ENCODE assay signal across 8 cellular contexts in genomic region chr1:202807926-202808757, GRCh38. TPM values are rescaled to one million over a fixed set of nuclear protein-coding genes. Genes with fewer than 3 reads are reported as not detected.
DNase-seq lines count a peak whose midpoint lies in the region; ATAC-seq and TF ChIP-seq lines count a peak whose summit lies in the region.

KDM5B (minus strand) TSS chr1:202808421; CDS start chr1:202808305, 116 bp downstream.

- H3K9ac ChIP-seq in H9 (ENCODE audit: extremely low read depth, insufficient read length, low read length) (peak within 1 kb of the TSS; percentile 96), PC-3 (ENCODE audit: low read length) (peak within 1 kb of the TSS; percentile 83)

- H3K56ac ChIP-seq in H9 (ENCODE audit: insufficient read length, low read depth, low read length): no peak within 1 kb of the TSS

- H4K20me1 ChIP-seq in H9 (ENCODE audit: control insufficient read depth, insufficient read depth, insufficient read length) (no peaks in the 10 kb centered on the region), PC-3 (ENCODE audit: low read length) (no peaks in the 10 kb centered on the region)

- ATAC-seq in PC-3 (peak; percentile 26), mucosa of descending colon (peak; percentile 67), HG02623 (IDR thresholded peaks at IDR 0.05; ENCODE audit: unreplicated experiment) (no peak)

- H3K4me1 ChIP-seq in H9 (ENCODE audit: insufficient read depth, low read length): peaks cover 23% of the 10 kb centered on the region
- H3K4me1 ChIP-seq in PC-3 (ENCODE audit: insufficient read depth, low read length): peaks cover 49% of the 10 kb centered on the region
- peaks cover 4 to 14% of the 10 kb centered on the region in 2 donors for H3K4me1 ChIP-seq in esophagus (ENCODE audit: control insufficient read depth in 2 of 2, insufficient read depth in 2 of 2, low read length in 1 of 2)
- H3K4me1 ChIP-seq in mucosa of descending colon (ENCODE audit: low read depth): peaks cover 29% of the 10 kb centered on the region

- H3K9me3 ChIP-seq in H9 (ENCODE audit: control insufficient read depth, low read depth, low read length) (no peaks in the 10 kb centered on the region), PC-3 (ENCODE audit: low read length) (no peaks in the 10 kb centered on the region), esophagus (ENCODE audit: control insufficient read depth in 2 of 2, insufficient read depth in 1 of 2, low read depth in 1 of 2, low read length in 1 of 2) (no peaks in the 10 kb centered on the region), mucosa of descending colon (no peaks in the 10 kb centered on the region)

- H3K79me2 ChIP-seq in H9 (ENCODE audit: insufficient read depth, low read length): peaks cover 40% of the 10 kb centered on the region
- peaks cover 50% of the 10 kb centered on the region for H3K79me2 ChIP-seq in PC-3 (ENCODE audit: low read length)

- BruUV-seq in PC-3 (replicated peaks; lab: Mats Ljungman, UMichigan): no TSS peak

- H3K4me3 Mint-ChIP-seq in H9: peak within 1 kb of the TSS; percentile 91 to 96
- H3K4me3 Mint-ChIP-seq in activated T-cell treated with anti-CD3 and anti-CD28 coated beads, Interleukin-2, amount 50 U/mL, for 24 hours: peak within 1 kb of the TSS; percentile 87

- no peak within 1 kb of the TSS for H4K5ac ChIP-seq in H9 (ENCODE audit: insufficient read length, low read depth, low read length)

- POLR2A ChIA-PET in PC-3 (lab: Charles Lee; ENCODE audit: unreplicated experiment): interaction anchor here (0.6 kb wide), 1 partner anchor 235 kb away, joined by 3 read pairs; no protein-coding TSS in a partner anchor

- peak within 1 kb of the TSS; percentile 85 for H3K14ac ChIP-seq in H9 (ENCODE audit: insufficient read depth, low read length)

- H3K36me3 Mint-ChIP-seq in H9 (ENCODE audit: insufficient read depth in 1 of 3, low read depth in 3 of 3): peaks cover 5 to 7% (median 6%) of the 10 kb centered on the region in 3 experiments; a peak in 4 of 7 replicates
- H3K36me3 Mint-ChIP-seq in activated T-cell treated with anti-CD3 and anti-CD28 coated beads, Interleukin-2, amount 50 U/mL, for 24 hours (ENCODE audit: low read depth): peaks cover 8% of the 10 kb centered on the region

- H3K36me3 ChIP-seq in PC-3 (ENCODE audit: low read depth, low read length) (no peaks in the 10 kb centered on the region), esophagus (ENCODE audit: control insufficient read depth in 2 of 2, insufficient read depth in 2 of 2, low read length in 1 of 2) (no peaks in the 10 kb centered on the region), mucosa of descending colon (ENCODE audit: low read depth) (no peaks in the 10 kb centered on the region)

- H3K18ac ChIP-seq in H9 (ENCODE audit: insufficient read length, low read depth, low read length): peak within 1 kb of the TSS; percentile 56

- peaks cover 0 to 2% of the 10 kb centered on the region in 2 experiments; a peak in 1 of 5 replicates for H3K9me3 Mint-ChIP-seq in H9
- no peaks in the 10 kb centered on the region for H3K9me3 Mint-ChIP-seq in activated T-cell treated with anti-CD3 and anti-CD28 coated beads, Interleukin-2, amount 50 U/mL, for 24 hours

- CTCF ChIA-PET in PC-3 (lab: Charles Lee): no interaction called here

- no peak within 1 kb of the TSS for H2BK15ac ChIP-seq in H9 (ENCODE audit: low read depth, low read length)

- peaks cover 9% of the 10 kb centered on the region for H3K27me3 Mint-ChIP-seq in H9 (ENCODE audit: low read depth)
- H3K27me3 Mint-ChIP-seq in activated T-cell treated with anti-CD3 and anti-CD28 coated beads, Interleukin-2, amount 50 U/mL, for 24 hours: peaks cover 9% of the 10 kb centered on the region

- no peaks in the 10 kb centered on the region for H3K9me2 ChIP-seq in PC-3 (replicated peaks; ENCODE audit: low read length)

- no peak within 1 kb of the TSS for H2AK5ac ChIP-seq in H9 (ENCODE audit: insufficient read length, low read length)

- H2BK5ac ChIP-seq in H9 (ENCODE audit: insufficient read length, low read length): no peak within 1 kb of the TSS

- no peak within 1 kb of the TSS for H2BK12ac ChIP-seq in H9 (ENCODE audit: insufficient read length, low read depth, low read length)

- H3K27me3 ChIP-seq in H9 (ENCODE audit: insufficient read depth, low read length): peaks cover 3% of the 10 kb centered on the region; the same call in 1 of the 2 replicates
- H3K27me3 ChIP-seq in PC-3 (ENCODE audit: low read length): no peaks in the 10 kb centered on the region
- no peaks in the 10 kb centered on the region for H3K27me3 ChIP-seq in esophagus (ENCODE audit: control insufficient read depth in 1 of 2, insufficient read depth in 2 of 2, low read length in 2 of 2)

- H3K23ac ChIP-seq in H9 (ENCODE audit: insufficient read length, low read depth, low read length): no peak within 1 kb of the TSS

- H3K4me2 ChIP-seq in H9 (ENCODE audit: insufficient read depth, insufficient read length, low read length): peak within 1 kb of the TSS; percentile 82
- peak within 1 kb of the TSS; percentile 94 for H3K4me2 ChIP-seq in PC-3 (ENCODE audit: low read length)

- no peak for TF ChIP-seq CTCF in H9 (conservative IDR thresholded peaks at IDR 0.05)
- no peak for TF ChIP-seq CTCF in PC-3 (conservative IDR thresholded peaks at IDR 0.05; ENCODE audit: low read depth, low read length)
- no peak for TF ChIP-seq CTCF in mucosa of descending colon (IDR thresholded peaks at IDR 0.05)

- H3K27ac Mint-ChIP-seq in H9: peak within 1 kb of the TSS; percentile 27 to 53 (median 29); a peak in 5 of 7 replicates
- peak within 1 kb of the TSS; percentile 96 for H3K27ac Mint-ChIP-seq in activated T-cell treated with anti-CD3 and anti-CD28 coated beads, Interleukin-2, amount 50 U/mL, for 24 hours

- H4K8ac ChIP-seq in H9 (replicated peaks; ENCODE audit: insufficient read length, low read depth, low read length): no peak within 1 kb of the TSS

- H3K4me1 Mint-ChIP-seq in H9: peaks cover 64 to 70% of the 10 kb centered on the region in 2 experiments
- peaks cover 63% of the 10 kb centered on the region for H3K4me1 Mint-ChIP-seq in activated T-cell treated with anti-CD3 and anti-CD28 coated beads, Interleukin-2, amount 50 U/mL, for 24 hours (ENCODE audit: low read depth)

- no peak within 1 kb of the TSS for H2BK20ac ChIP-seq in H9 (ENCODE audit: low read depth, low read length, poor library complexity, severe bottlenecking)

- H3K27ac ChIP-seq in H9 (ENCODE audit: insufficient read length, low read depth, low read length) (no peak within 1 kb of the TSS), PC-3 (ENCODE audit: low read length) (peak within 1 kb of the TSS; percentile 48), esophagus (ENCODE audit: low read depth in 2 of 2, low read length in 1 of 2) (peak within 1 kb of the TSS; percentile 86 to 90)

- no peak within 1 kb of the TSS for H3K4ac ChIP-seq in H9 (ENCODE audit: low read depth, low read length)

- H3K79me1 ChIP-seq in H9 (ENCODE audit: insufficient read depth, low read depth, low read length, poor library complexity, severe bottlenecking): no peaks in the 10 kb centered on the region

- peaks cover 29% of the 10 kb centered on the region for H3K23me2 ChIP-seq in H9 (ENCODE audit: insufficient read length, low read depth, low read length, poor library complexity, severe bottlenecking)

- no peak within 1 kb of the TSS for H4K91ac ChIP-seq in H9 (ENCODE audit: insufficient read length, low read depth, low read length)

- DNase-seq in AG08396 (ENCODE audit: low spot score) (peak; percentile 79), H9 (peak; percentile 81), PC-3 (peak; percentile 70), mucosa of descending colon (peak; percentile 88 to 89 (median 88))
- DNase-seq in activated T-cell treated with anti-CD3 and anti-CD28 coated beads, Interleukin-2, amount 50 U/mL, for 24 hours: peak; percentile 80
- DNase-seq in stimulated activated CD8-positive, alpha-beta memory T cell treated with anti-CD3 and anti-CD28 coated beads, Interleukin-4, amount 100 ng/mL, for 4 hours (ENCODE audit: low read depth in 2 of 2, low spot score in 1 of 2): peak; percentile 38 to 61

- intact Hi-C loops in PC-3 (cut with micrococcal nuclease) (loop anchor here (2.0 kb wide), 1 partner anchor 81 kb away; the partner anchor contains the start of gene RABIF), mucosa of descending colon (cut with DNase I, micrococcal nuclease) (no loop called here)

- WGBS in H9 (ENCODE audit: extremely low coverage, insufficient read length, low lambda C conversion rate): no CpG with 5 or more reads among the region's 84 CpGs
- 1% methylated on average over 82 to 84 of the region's 84 CpGs for WGBS in esophagus, 2 donors

- H2AFZ ChIP-seq in H9 (ENCODE audit: low read length) (no peak within 1 kb of the TSS), PC-3 (ENCODE audit: low read length) (peak within 1 kb of the TSS; percentile 75)

- H3K4me3 ChIP-seq in PC-3 (ENCODE audit: low read length) (peak within 1 kb of the TSS; percentile 91), esophagus (ENCODE audit: low read depth in 1 of 2, low read length in 2 of 2) (peak within 1 kb of the TSS; percentile 69 to 93), mucosa of descending colon (peak within 1 kb of the TSS; percentile 82)

- H3F3A ChIP-seq in PC-3 (ENCODE audit: low read length, unreplicated experiment): no peaks in the 10 kb centered on the region

- no peak within 1 kb of the TSS for H3T11ph ChIP-seq in H9 (ENCODE audit: low read length)

- H2BK120ac ChIP-seq in H9 (ENCODE audit: low read depth, low read length, poor library complexity, severe bottlenecking): no peak within 1 kb of the TSS

RNA-seq across cellular contexts. Expression of gene KDM5B, which starts in this region (rescaled TPM):
- total RNA-seq in H9 (2021): 200 and 210 TPM in 2 replicates
- 41.4 and 42.6 TPM in 2 replicates for total RNA-seq in PC-3 (2014; rRNA removed)
- polyA plus RNA-seq in esophagus: 10 to 100 TPM; 18.1 to 20.9 TPM
- 10 to 100 TPM; 64.7 to 92.7 (median 68.1) TPM for total RNA-seq in mucosa of descending colon
